In genomic region chr6:128421788-128422187, GRCh38 we compare ENCODE assay signal across 17 cellular contexts.
DNase-seq lines count a peak whose midpoint lies in the region; ATAC-seq and TF ChIP-seq lines count a peak whose summit lies in the region.
"Had no signal": no experiment of that assay in that cellular context is flagged by ENCODE, and none has a peak within 500 bp of the region (broad histone marks: within the 10 kb centered on the region; RNA-seq: fewer than 3 reads in every experiment).

No MANE protein-coding gene starts in this region.

- H3K9me3 ChIP-seq in mammary epithelial cell (replicated peaks; ENCODE audit: insufficient read depth, low read length), result no peaks in the 10 kb centered on the region
- H3K9me3 ChIP-seq: BE2C had no signal

- in situ Hi-C loops in SK-MEL-5 (cut with HindIII; ENCODE audit: low pct_unique_long_range_greater_than_20kb, low sequenced_read_pairs) (no loop called here), mammary epithelial cell (cut with MboI; ENCODE audit: low sequenced_read_pairs in 2 of 2) (no loop called here)

- H3K27ac ChIP-seq in mammary epithelial cell (ENCODE audit: insufficient read depth, low read depth, low read length) (no peak overlapping the region), layer of hippocampus (ENCODE audit: low read depth, low read length) (peak overlapping the region; percentile 43)

- BruUV-seq in mammary epithelial cell (replicated peaks; lab: Mats Ljungman, UMichigan), result no TSS peak

- CTCF ChIA-PET in mammary epithelial cell (lab: Charles Lee; ENCODE audit: low non-redundant PET), result no interaction called here

- no peak overlapping the region for H3K9ac ChIP-seq in mammary epithelial cell (ENCODE audit: insufficient read depth, low read length)

- no peak overlapping the region for H3K4me3 ChIP-seq in mammary epithelial cell (replicated peaks in 1 of 3; ENCODE audit: insufficient read depth in 1 of 3, low read depth in 2 of 3, low read length in 3 of 3)

- DNase-seq in SK-MEL-5 (ENCODE audit: low read depth, low spot score) (peak; percentile 79), mammary epithelial cell (peak; percentile 40), sciatic nerve (ENCODE audit: low spot score) (no peak), NCI-H446 treated with DMSO at 0.1 percent for 48 hours (lab: John Stamatoyannopoulos, UW) (no peak), AG08396 (ENCODE audit: low spot score) (no peak)
- DNase-seq in activated naive CD4-positive, alpha-beta T cell treated with Interleukin-2 at 50 U/mL for 16 hours, result no peak
- DNase-seq: ACHN; BE2C; CD8-positive, alpha-beta T cell; DMS 273 treated with DMSO at 0.1 percent for 48 hours; Karpas-422; NCI-H1417; NCI-H1930; NCI-H510A treated with DMSO at 0.1 percent for 48 hours; SHP77 treated with DMSO at 0.1 percent for 48 hours had no signal

- dilution Hi-C loops in mammary epithelial cell (cut with HindIII; ENCODE audit: low sequenced_read_pairs), result no loop called here

- TF ChIP-seq CTCF in mammary epithelial cell (conservative IDR thresholded peaks at IDR 0.05 in 1 of 2, IDR thresholded peaks at IDR 0.05 in 1 of 2; ENCODE audit: extremely low read depth in 1 of 2, insufficient read depth in 1 of 2, low read depth in 1 of 2, low read length in 2 of 2), result no peak

- H3K4me2 ChIP-seq in mammary epithelial cell (ENCODE audit: insufficient read depth, low read depth, low read length), result no peak overlapping the region

- no peaks in the 10 kb centered on the region for H3K4me1 ChIP-seq in mammary epithelial cell (ENCODE audit: insufficient read depth, low read length)
- H3K4me1 ChIP-seq: BE2C had no signal

- ATAC-seq in sciatic nerve, result peak; percentile 74
- no peak for ATAC-seq in HG03175 (IDR thresholded peaks at IDR 0.05; ENCODE audit: unreplicated experiment)
- ATAC-seq: CD8-positive, alpha-beta T cell had no signal

- intact Hi-C loops in mammary epithelial cell (cut with micrococcal nuclease), result no loop called here
- intact Hi-C loops in sciatic nerve (cut with DNase I), result no loop called here

- H4K20me1 ChIP-seq in mammary epithelial cell (ENCODE audit: insufficient read depth, low read length), result no peaks in the 10 kb centered on the region

- H3K27me3 ChIP-seq in mammary epithelial cell (ENCODE audit: insufficient read depth, low read length) (no peaks in the 10 kb centered on the region), layer of hippocampus (ENCODE audit: control insufficient read depth, insufficient read depth, low read length) (no peaks in the 10 kb centered on the region)
- H3K27me3 ChIP-seq: BE2C had no signal

- no peak overlapping the region for H2AFZ ChIP-seq in mammary epithelial cell (ENCODE audit: low read depth, low read length)

- peaks cover 77% of the 10 kb centered on the region for H3K79me2 ChIP-seq in mammary epithelial cell (ENCODE audit: insufficient read depth, low read length)

- H3K36me3 ChIP-seq in mammary epithelial cell (ENCODE audit: insufficient read depth, low read length), result no peaks in the 10 kb centered on the region
- H3K36me3 ChIP-seq: BE2C had no signal

- WGBS in mammary epithelial cell (ENCODE audit: low coverage, missing lambda C conversion rate), result 70% methylated on average over 3 of the region's 3 CpGs

Comparison
In these comparisons a context has a peak if more than half of its experiments do, and no peak if none do; other contexts are left out.
1. DNase-seq: peak in SK-MEL-5 (single experiment) and mammary epithelial cell (single experiment); none in sciatic nerve (single experiment), activated naive CD4-positive, alpha-beta T cell treated with Interleukin-2 at 50 U/mL for 16 hours (single experiment), NCI-H446 treated with DMSO at 0.1 percent for 48 hours (single experiment) and AG08396 (single experiment).